1 cellular context compared by ENCODE assay signal in genomic region chr2:19786408-19787058, GRCh38.
TF ChIP-seq lines count a peak whose summit lies in the region.

No MANE protein-coding gene starts in this region.

TF ChIP-seq in GM23338, 12 proteins besides CTCF, POLR2A, EP300 and RAD21 (continued from another document):
- TF ChIP-seq ETS1 (IDR thresholded peaks at IDR 0.05), result no peak
- no peak for TF ChIP-seq JUNB (IDR thresholded peaks at IDR 0.05; ENCODE audit: unreplicated experiment)
- TF ChIP-seq ZNF331 (CRISPR knock-in tag; IDR thresholded peaks at IDR 0.05; ENCODE audit: low read depth), result no peak
- TF ChIP-seq ZNF462 (CRISPR knock-in tag; IDR thresholded peaks at IDR 0.05), result no peak
- TF ChIP-seq CREB1 (CRISPR knock-in tag; IDR thresholded peaks at IDR 0.05; ENCODE audit: low read depth), result no peak
- TF ChIP-seq STAT1 (IDR thresholded peaks at IDR 0.05; ENCODE audit: unreplicated experiment), result no peak
- TF ChIP-seq ZNF114 (CRISPR knock-in tag; IDR thresholded peaks at IDR 0.05), result no peak
- no peak for TF ChIP-seq POLR2AphosphoS5 (IDR thresholded peaks at IDR 0.05; ENCODE audit: low read depth)
- TF ChIP-seq NANOG (IDR thresholded peaks at IDR 0.05; ENCODE audit: borderline replicate concordance), result no peak
TF ChIP-seq in GM23338: peak in this region for 0.
